9 cellular contexts compared by ENCODE assay signal in the genomic region with DNA sequence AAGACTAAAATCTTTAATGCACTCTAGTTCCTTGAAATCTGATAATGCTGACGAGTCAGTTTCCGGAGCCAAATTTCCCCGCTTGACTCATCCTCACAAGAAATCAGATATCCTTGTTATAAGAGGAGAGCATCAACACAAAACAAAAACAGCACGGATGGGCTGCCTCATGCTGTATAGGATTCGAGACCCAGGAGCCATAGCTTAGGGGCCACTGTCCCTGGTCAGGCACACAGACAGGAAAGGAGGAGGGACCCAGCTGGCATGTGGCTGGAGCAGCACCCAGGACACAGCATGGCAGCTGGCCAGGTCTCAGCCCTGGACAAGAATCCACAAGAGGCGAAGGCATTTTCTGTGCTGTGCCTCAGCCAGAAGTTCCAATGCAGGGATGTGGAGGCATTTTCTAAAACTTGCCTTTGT.
A peak's percentile ranks its signal among the peaks of the same experiment; 100 is the strongest.
DNase-seq lines count a peak whose midpoint lies in the region; ATAC-seq and TF ChIP-seq lines count a peak whose summit lies in the region.
"Had no signal": no experiment of that assay in that cellular context is flagged by ENCODE, and none has a peak within 500 bp of the region (broad histone marks: within the 10 kb centered on the region; RNA-seq: fewer than 3 reads in every experiment).

No MANE protein-coding gene starts in this region.

- TF ChIP-seq CTCF in esophagus muscularis mucosa (IDR thresholded peaks at IDR 0.05): no peak

- DNase-seq in SJCRH30 (peak; percentile 63 to 70), esophagus muscularis mucosa (ENCODE audit: extremely low spot score) (no peak), nucleus accumbens (lab: John Stamatoyannopoulos, UW) (peak in 44 of 56 donors; percentile 26 to 83 (median 58)), RKO (ENCODE audit: low spot score) (no peak)
- DNase-seq in activated naive CD4-positive, alpha-beta T cell treated with anti-CD3 and anti-CD28 coated beads for 36 hours: no peak
- DNase-seq: CD4-positive, CD25-positive, alpha-beta regulatory T cell had no signal

- 62% methylated on average over 6 of the region's 6 CpGs for WGBS in esophagus muscularis mucosa

- intact Hi-C loops in esophagus muscularis mucosa (cut with DNase I): loop anchor here (10.0 kb wide), 2 partner anchors 104 to 174 kb away; no protein-coding TSS in a partner anchor
- intact Hi-C loops in activated naive CD4-positive, alpha-beta T cell treated with anti-CD3 and anti-CD28 coated beads for 36 hours (cut with micrococcal nuclease): loop anchor here (10.0 kb wide), 1 partner anchor 504 kb away; no protein-coding TSS in a partner anchor

- H3K4me1 ChIP-seq in ACC112 (ENCODE audit: control insufficient read depth, insufficient read depth, low read length, unreplicated experiment): peaks cover 18% of the 10 kb centered on the region
- H3K4me1 ChIP-seq in SJCRH30: peaks cover 25% of the 10 kb centered on the region
- peaks cover 15 to 46% (median 38%) of the 10 kb centered on the region in 4 donors for H3K4me1 ChIP-seq in esophagus muscularis mucosa

- H3K79me2 ChIP-seq in ACC112 (ENCODE audit: control insufficient read depth, insufficient read depth, low read length, unreplicated experiment): no peaks in the 10 kb centered on the region

- H3K27ac ChIP-seq in ACC112 (ENCODE audit: low read depth, low read length): peak overlapping the region; percentile 53
- H3K27ac ChIP-seq in SJCRH30: no peak overlapping the region
- H3K27ac ChIP-seq in esophagus muscularis mucosa (replicated peaks in 1 of 4): peak overlapping the region in 3 of 4 donors; percentile 5 to 57 (median 37)

- TF ChIP-seq POLR2A in esophagus muscularis mucosa (IDR thresholded peaks at IDR 0.05; ENCODE audit: low read depth): no peak

- no peak overlapping the region for H3K4me3 Mint-ChIP-seq in activated naive CD4-positive, alpha-beta T cell treated with anti-CD3 and anti-CD28 coated beads for 36 hours
- H3K4me3 Mint-ChIP-seq: CD4-positive, CD25-positive, alpha-beta regulatory T cell had no signal

- no peak overlapping the region for H2AFZ ChIP-seq in ACC112 (ENCODE audit: low read length, unreplicated experiment)

- H3K27ac Mint-ChIP-seq in activated naive CD4-positive, alpha-beta T cell treated with anti-CD3 and anti-CD28 coated beads for 36 hours: no peak overlapping the region
- H3K27ac Mint-ChIP-seq: CD4-positive, CD25-positive, alpha-beta regulatory T cell had no signal

- no peaks in the 10 kb centered on the region for H3K36me3 Mint-ChIP-seq in activated naive CD4-positive, alpha-beta T cell treated with anti-CD3 and anti-CD28 coated beads for 36 hours (ENCODE audit: low read depth)
- H3K36me3 Mint-ChIP-seq: CD4-positive, CD25-positive, alpha-beta regulatory T cell had no signal

- H3K4me3 ChIP-seq in ACC112 (ENCODE audit: low read depth, low read length) (peak overlapping the region; percentile 63), SJCRH30 (no peak overlapping the region), esophagus muscularis mucosa (no peak overlapping the region)

- no peaks in the 10 kb centered on the region for H3K27me3 ChIP-seq in ACC112 (ENCODE audit: insufficient read depth, low read length)
- no peaks in the 10 kb centered on the region for H3K27me3 ChIP-seq in SJCRH30
- no peaks in the 10 kb centered on the region for H3K27me3 ChIP-seq in esophagus muscularis mucosa

- peaks cover 4% of the 10 kb centered on the region for H3K9me3 Mint-ChIP-seq in activated naive CD4-positive, alpha-beta T cell treated with anti-CD3 and anti-CD28 coated beads for 36 hours

- no peak for TF ChIP-seq EP300 in esophagus muscularis mucosa (IDR thresholded peaks at IDR 0.05)

- peaks cover 4% of the 10 kb centered on the region for H3K27me3 Mint-ChIP-seq in activated naive CD4-positive, alpha-beta T cell treated with anti-CD3 and anti-CD28 coated beads for 36 hours (ENCODE audit: low read depth)

- ATAC-seq in HG02981 (IDR thresholded peaks at IDR 0.05; ENCODE audit: unreplicated experiment) (no peak), GM21717 (IDR thresholded peaks at IDR 0.05; ENCODE audit: unreplicated experiment) (no peak)

- 0 out of 2 replicates have a peak, but pooled peaks cover 6% of the 10 kb centered on the region for H3K9me3 ChIP-seq in SJCRH30 (replicated peaks)
- H3K9me3 ChIP-seq in esophagus muscularis mucosa: peaks cover 0 to 4% (median 0%) of the 10 kb centered on the region in 4 donors

- H3K4me1 Mint-ChIP-seq in activated naive CD4-positive, alpha-beta T cell treated with anti-CD3 and anti-CD28 coated beads for 36 hours (ENCODE audit: low read depth): peaks cover 10% of the 10 kb centered on the region

- CTCF ChIA-PET in activated naive CD4-positive, alpha-beta T cell treated with anti-CD3 and anti-CD28 coated beads for 36 hours (lab: Charles Lee): interaction anchor here (5.3 kb wide), 1 partner anchor 169 kb away, joined by 45 read pairs; no protein-coding TSS in a partner anchor

- H3K36me3 ChIP-seq in ACC112 (ENCODE audit: insufficient read depth, low read length): no peaks in the 10 kb centered on the region
- H3K36me3 ChIP-seq in SJCRH30: no peaks in the 10 kb centered on the region
- no peaks in the 10 kb centered on the region for H3K36me3 ChIP-seq in esophagus muscularis mucosa

Comparison
In these comparisons a context has a peak if more than half of its experiments do, and no peak if none do; other contexts are left out.
1. DNase-seq: peak in SJCRH30 (2 of 2) and nucleus accumbens (44 of 56); none in esophagus muscularis mucosa (single experiment), activated naive CD4-positive, alpha-beta T cell treated with anti-CD3 and anti-CD28 coated beads for 36 hours (single experiment) and RKO (single experiment).